Comparison of ENCODE assay signal across 1 cellular context in the genomic region with DNA sequence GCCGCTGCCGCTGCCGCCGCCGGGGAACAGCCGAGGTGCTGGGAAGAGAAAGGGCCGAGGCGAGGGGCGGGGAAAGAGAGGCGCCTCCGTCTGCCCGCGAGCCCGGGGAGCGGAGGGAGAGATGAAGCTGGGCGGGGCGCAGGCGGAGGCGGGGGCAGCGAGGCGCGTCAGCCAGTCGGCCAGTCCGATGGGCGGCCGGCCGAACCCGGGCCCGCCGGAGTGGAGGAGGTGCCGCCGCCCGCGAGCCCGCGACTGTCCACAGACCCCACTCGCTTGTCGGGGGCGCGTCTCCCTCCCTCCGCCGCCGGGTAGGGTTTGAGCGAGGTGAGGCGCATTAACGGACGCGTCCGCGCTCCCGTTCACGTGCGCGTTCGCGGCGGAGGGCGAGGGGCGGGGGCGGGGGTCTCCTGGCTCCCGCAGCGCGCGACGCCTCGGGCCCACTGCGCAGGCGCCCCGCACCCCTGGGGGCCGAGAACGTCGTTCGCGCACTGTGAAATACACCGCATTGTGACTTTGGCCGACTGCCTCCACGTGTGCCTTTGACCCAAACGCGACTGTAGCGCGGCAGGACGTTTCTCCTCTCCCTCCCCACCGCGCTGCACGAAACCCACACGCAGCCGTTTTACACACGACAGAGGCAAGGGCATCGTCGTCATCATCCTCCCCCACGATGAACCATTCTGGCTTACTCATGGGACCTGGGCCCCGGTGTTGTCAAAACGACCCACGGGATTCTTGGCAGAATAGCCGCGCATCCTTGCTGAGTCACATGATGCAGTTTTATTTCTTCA.
TF ChIP-seq lines count a peak whose summit lies in the region.

A gene (minus strand): TSS at position 92 of the 791 bp plus-strand sequence. CDS start 148 bp downstream, outside the sequence.

TF ChIP-seq in HEK293, 187 proteins besides CTCF, POLR2A, EP300 and RAD21 (continued from another document):
- TF ChIP-seq, protein P1, sequence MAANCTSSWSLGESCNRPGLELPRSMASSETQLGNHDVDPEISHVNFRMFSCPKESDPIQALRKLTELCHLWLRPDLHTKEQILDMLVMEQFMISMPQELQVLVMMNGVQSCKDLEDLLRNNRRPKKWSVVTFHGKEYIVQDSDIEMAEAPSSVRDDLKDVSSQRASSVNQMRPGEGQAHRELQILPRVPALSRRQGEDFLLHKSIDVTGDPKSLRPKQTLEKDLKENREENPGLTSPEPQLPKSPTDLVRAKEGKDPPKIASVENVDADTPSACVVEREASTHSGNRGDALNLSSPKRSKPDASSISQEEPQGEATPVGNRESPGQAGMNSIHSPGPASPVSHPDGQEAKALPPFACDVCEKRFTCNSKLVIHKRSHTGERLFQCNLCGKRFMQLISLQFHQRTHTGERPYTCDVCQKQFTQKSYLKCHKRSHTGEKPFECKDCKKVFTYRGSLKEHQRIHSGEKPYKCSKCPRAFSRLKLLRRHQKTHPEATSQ (tag by site-specific recombination; IDR thresholded peaks at IDR 0.05): no peak
- TF ChIP-seq, protein P2, sequence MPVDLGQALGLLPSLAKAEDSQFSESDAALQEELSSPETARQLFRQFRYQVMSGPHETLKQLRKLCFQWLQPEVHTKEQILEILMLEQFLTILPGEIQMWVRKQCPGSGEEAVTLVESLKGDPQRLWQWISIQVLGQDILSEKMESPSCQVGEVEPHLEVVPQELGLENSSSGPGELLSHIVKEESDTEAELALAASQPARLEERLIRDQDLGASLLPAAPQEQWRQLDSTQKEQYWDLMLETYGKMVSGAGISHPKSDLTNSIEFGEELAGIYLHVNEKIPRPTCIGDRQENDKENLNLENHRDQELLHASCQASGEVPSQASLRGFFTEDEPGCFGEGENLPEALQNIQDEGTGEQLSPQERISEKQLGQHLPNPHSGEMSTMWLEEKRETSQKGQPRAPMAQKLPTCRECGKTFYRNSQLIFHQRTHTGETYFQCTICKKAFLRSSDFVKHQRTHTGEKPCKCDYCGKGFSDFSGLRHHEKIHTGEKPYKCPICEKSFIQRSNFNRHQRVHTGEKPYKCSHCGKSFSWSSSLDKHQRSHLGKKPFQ (tag by site-specific recombination; IDR thresholded peaks at IDR 0.05): no peak
- no peak for TF ChIP-seq ZNF610 (tag by site-specific recombination; IDR thresholded peaks at IDR 0.05; ENCODE audit: borderline replicate concordance)
- TF ChIP-seq ZNF416 (tag by site-specific recombination; IDR thresholded peaks at IDR 0.05): no peak
- TF ChIP-seq ZIC2 (tag by site-specific recombination; IDR thresholded peaks at IDR 0.05): peak; percentile 45; the same call in 1 of the 2 replicates
- TF ChIP-seq ZSCAN30 (tag by site-specific recombination; IDR thresholded peaks at IDR 0.05): peak; percentile 22; the same call in 1 of the 2 replicates
- TF ChIP-seq SCRT2 (tag by site-specific recombination; IDR thresholded peaks at IDR 0.05): peak; percentile 67
- no peak for TF ChIP-seq ZNF292 (tag by site-specific recombination; IDR thresholded peaks at IDR 0.05; ENCODE audit: borderline replicate concordance, low read depth)
- TF ChIP-seq ZNF266 (tag by site-specific recombination; IDR thresholded peaks at IDR 0.05; ENCODE audit: low read depth): no peak
- TF ChIP-seq ZNF302 (tag by site-specific recombination; IDR thresholded peaks at IDR 0.05; ENCODE audit: low read depth): no peak
- TF ChIP-seq, protein P3, sequence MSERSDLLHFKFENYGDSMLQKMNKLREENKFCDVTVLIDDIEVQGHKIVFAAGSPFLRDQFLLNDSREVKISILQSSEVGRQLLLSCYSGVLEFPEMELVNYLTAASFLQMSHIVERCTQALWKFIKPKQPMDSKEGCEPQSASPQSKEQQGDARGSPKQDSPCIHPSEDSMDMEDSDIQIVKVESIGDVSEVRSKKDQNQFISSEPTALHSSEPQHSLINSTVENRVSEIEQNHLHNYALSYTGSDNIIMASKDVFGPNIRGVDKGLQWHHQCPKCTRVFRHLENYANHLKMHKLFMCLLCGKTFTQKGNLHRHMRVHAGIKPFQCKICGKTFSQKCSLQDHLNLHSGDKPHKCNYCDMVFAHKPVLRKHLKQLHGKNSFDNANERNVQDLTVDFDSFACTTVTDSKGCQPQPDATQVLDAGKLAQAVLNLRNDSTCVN (tag by site-specific recombination; optimal IDR thresholded peaks at IDR 0.05): peak; percentile 73
- TF ChIP-seq GLIS2 (tag by site-specific recombination; IDR thresholded peaks at IDR 0.05): peak; percentile 60; the same call in 1 of the 2 replicates
- no peak for TF ChIP-seq ZNF623 (tag by site-specific recombination; IDR thresholded peaks at IDR 0.05)
- TF ChIP-seq, protein P4, sequence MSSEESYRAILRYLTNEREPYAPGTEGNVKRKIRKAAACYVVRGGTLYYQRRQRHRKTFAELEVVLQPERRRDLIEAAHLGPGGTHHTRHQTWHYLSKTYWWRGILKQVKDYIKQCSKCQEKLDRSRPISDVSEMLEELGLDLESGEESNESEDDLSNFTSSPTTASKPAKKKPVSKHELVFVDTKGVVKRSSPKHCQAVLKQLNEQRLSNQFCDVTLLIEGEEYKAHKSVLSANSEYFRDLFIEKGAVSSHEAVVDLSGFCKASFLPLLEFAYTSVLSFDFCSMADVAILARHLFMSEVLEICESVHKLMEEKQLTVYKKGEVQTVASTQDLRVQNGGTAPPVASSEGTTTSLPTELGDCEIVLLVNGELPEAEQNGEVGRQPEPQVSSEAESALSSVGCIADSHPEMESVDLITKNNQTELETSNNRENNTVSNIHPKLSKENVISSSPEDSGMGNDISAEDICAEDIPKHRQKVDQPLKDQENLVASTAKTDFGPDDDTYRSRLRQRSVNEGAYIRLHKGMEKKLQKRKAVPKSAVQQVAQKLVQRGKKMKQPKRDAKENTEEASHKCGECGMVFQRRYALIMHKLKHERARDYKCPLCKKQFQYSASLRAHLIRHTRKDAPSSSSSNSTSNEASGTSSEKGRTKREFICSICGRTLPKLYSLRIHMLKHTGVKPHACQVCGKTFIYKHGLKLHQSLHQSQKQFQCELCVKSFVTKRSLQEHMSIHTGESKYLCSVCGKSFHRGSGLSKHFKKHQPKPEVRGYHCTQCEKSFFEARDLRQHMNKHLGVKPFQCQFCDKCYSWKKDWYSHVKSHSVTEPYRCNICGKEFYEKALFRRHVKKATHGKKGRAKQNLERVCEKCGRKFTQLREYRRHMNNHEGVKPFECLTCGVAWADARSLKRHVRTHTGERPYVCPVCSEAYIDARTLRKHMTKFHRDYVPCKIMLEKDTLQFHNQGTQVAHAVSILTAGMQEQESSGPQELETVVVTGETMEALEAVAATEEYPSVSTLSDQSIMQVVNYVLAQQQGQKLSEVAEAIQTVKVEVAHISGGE (tag by site-specific recombination; conservative IDR thresholded peaks at IDR 0.05; ENCODE audit: low read depth): no peak
- TF ChIP-seq ZNF341 (tag by site-specific recombination; IDR thresholded peaks at IDR 0.05; ENCODE audit: low read depth): 0 out of 2 replicates have a peak, but pooled peaks have one; percentile 4
- no peak for TF ChIP-seq ZNF596 (tag by site-specific recombination; IDR thresholded peaks at IDR 0.05)
- peak; percentile 92 for TF ChIP-seq GLIS1 (tag by site-specific recombination; IDR thresholded peaks at IDR 0.05)
- no peak for TF ChIP-seq ZNF677 (tag by site-specific recombination; IDR thresholded peaks at IDR 0.05)
- no peak for TF ChIP-seq ZFP37 (tag by site-specific recombination; IDR thresholded peaks at IDR 0.05)
- TF ChIP-seq, protein P5, sequence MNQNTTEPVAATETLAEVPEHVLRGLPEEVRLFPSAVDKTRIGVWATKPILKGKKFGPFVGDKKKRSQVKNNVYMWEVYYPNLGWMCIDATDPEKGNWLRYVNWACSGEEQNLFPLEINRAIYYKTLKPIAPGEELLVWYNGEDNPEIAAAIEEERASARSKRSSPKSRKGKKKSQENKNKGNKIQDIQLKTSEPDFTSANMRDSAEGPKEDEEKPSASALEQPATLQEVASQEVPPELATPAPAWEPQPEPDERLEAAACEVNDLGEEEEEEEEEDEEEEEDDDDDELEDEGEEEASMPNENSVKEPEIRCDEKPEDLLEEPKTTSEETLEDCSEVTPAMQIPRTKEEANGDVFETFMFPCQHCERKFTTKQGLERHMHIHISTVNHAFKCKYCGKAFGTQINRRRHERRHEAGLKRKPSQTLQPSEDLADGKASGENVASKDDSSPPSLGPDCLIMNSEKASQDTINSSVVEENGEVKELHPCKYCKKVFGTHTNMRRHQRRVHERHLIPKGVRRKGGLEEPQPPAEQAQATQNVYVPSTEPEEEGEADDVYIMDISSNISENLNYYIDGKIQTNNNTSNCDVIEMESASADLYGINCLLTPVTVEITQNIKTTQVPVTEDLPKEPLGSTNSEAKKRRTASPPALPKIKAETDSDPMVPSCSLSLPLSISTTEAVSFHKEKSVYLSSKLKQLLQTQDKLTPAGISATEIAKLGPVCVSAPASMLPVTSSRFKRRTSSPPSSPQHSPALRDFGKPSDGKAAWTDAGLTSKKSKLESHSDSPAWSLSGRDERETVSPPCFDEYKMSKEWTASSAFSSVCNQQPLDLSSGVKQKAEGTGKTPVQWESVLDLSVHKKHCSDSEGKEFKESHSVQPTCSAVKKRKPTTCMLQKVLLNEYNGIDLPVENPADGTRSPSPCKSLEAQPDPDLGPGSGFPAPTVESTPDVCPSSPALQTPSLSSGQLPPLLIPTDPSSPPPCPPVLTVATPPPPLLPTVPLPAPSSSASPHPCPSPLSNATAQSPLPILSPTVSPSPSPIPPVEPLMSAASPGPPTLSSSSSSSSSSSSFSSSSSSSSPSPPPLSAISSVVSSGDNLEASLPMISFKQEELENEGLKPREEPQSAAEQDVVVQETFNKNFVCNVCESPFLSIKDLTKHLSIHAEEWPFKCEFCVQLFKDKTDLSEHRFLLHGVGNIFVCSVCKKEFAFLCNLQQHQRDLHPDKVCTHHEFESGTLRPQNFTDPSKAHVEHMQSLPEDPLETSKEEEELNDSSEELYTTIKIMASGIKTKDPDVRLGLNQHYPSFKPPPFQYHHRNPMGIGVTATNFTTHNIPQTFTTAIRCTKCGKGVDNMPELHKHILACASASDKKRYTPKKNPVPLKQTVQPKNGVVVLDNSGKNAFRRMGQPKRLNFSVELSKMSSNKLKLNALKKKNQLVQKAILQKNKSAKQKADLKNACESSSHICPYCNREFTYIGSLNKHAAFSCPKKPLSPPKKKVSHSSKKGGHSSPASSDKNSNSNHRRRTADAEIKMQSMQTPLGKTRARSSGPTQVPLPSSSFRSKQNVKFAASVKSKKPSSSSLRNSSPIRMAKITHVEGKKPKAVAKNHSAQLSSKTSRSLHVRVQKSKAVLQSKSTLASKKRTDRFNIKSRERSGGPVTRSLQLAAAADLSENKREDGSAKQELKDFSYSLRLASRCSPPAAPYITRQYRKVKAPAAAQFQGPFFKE (tag by site-specific recombination; IDR thresholded peaks at IDR 0.05; ENCODE audit: borderline replicate concordance): no peak
- TF ChIP-seq MZF1 (tag by site-specific recombination; IDR thresholded peaks at IDR 0.05; ENCODE audit: borderline replicate concordance): no peak
- 0 out of 2 replicates have a peak, but pooled peaks have one; percentile 49 for TF ChIP-seq ZNF335 (tag by site-specific recombination; conservative IDR thresholded peaks at IDR 0.05)
- TF ChIP-seq, protein P6, sequence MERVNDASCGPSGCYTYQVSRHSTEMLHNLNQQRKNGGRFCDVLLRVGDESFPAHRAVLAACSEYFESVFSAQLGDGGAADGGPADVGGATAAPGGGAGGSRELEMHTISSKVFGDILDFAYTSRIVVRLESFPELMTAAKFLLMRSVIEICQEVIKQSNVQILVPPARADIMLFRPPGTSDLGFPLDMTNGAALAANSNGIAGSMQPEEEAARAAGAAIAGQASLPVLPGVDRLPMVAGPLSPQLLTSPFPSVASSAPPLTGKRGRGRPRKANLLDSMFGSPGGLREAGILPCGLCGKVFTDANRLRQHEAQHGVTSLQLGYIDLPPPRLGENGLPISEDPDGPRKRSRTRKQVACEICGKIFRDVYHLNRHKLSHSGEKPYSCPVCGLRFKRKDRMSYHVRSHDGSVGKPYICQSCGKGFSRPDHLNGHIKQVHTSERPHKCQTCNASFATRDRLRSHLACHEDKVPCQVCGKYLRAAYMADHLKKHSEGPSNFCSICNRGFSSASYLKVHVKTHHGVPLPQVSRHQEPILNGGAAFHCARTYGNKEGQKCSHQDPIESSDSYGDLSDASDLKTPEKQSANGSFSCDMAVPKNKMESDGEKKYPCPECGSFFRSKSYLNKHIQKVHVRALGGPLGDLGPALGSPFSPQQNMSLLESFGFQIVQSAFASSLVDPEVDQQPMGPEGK (tag by site-specific recombination; IDR thresholded peaks at IDR 0.05): 0 out of 2 replicates have a peak, but pooled peaks have one; percentile 34
- TF ChIP-seq, protein P7, sequence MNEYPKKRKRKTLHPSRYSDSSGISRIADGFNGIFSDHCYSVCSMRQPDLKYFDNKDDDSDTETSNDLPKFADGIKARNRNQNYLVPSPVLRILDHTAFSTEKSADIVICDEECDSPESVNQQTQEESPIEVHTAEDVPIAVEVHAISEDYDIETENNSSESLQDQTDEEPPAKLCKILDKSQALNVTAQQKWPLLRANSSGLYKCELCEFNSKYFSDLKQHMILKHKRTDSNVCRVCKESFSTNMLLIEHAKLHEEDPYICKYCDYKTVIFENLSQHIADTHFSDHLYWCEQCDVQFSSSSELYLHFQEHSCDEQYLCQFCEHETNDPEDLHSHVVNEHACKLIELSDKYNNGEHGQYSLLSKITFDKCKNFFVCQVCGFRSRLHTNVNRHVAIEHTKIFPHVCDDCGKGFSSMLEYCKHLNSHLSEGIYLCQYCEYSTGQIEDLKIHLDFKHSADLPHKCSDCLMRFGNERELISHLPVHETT (tag by site-specific recombination; IDR thresholded peaks at IDR 0.05): no peak
